Comparison of ENCODE assay signal across 41 cellular contexts in the genomic region with DNA sequence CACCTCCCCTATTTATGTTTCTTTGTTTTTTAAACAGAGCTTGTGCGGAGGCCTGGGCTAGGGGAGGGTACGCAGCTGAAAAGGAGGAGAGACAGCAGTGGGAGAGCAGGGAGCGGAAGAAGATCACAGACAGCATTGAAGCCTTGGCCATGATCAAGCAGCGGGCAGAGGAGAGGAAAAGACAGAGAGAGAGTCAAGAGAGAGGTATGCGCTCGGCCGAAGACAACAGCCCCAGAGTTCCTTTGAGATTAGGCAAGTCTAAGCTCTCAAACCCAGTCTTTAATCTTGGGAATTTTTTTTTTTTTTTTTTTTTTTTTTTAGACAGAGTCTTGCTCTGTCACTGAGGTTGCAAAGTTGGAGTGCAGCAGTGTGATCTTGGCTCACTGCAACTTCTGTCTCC. TPM values are rescaled to one million over a fixed set of nuclear protein-coding genes. Genes with fewer than 3 reads are reported as not detected.
"Had no signal": no experiment of that assay in that cellular context is flagged by ENCODE, and none has a peak within 500 bp of the region (broad histone marks: within the 10 kb centered on the region; RNA-seq: fewer than 3 reads in every experiment).

No MANE protein-coding gene starts in this region.

- H3K4me1 Mint-ChIP-seq: activated CD4-positive, alpha-beta T cell treated with anti-CD3 and anti-CD28 coated beads for 36 hours; activated CD4-positive, alpha-beta T cell treated with anti-CD3 and anti-CD28 coated beads, Interleukin-2, amount 10 ng/mL, durations not matched to agents 24 days and 14 days; activated naive CD4-positive, alpha-beta T cell treated with anti-CD3 and anti-CD28 coated beads, Interleukin-2, amount 10 ng/mL, durations not matched to agents 7 days and 5 days; activated naive CD8-positive, alpha-beta T cell treated with anti-CD3 and anti-CD28 coated beads, Interleukin-2, amount 10 ng/mL, durations not matched to agents 7 days and 5 days had no signal

- DNase-seq: activated CD4-positive, alpha-beta memory T cell treated with anti-CD3 and anti-CD28 coated beads for 36 hours; activated CD4-positive, alpha-beta T cell treated with anti-CD3 and anti-CD28 coated beads for 36 hours; activated CD4-positive, alpha-beta T cell treated with anti-CD3 and anti-CD28 coated beads, Interleukin-2, amount 10 ng/mL, durations not matched to agents 24 days and 14 days; activated CD4-positive, CD25-positive, alpha-beta regulatory T cell; activated CD4-positive, CD25-positive, alpha-beta regulatory T cell treated with anti-CD3 and anti-CD28 coated beads, Interleukin-2, amount 50 U/mL, for 72 hours; activated CD8-positive, alpha-beta memory T cell treated with anti-CD3 and anti-CD28 coated beads, Interleukin-2, amount 10 ng/mL, durations not matched to agents 7 days and 5 days; activated CD8-positive, alpha-beta memory T cell treated with anti-CD3 and anti-CD28 coated beads, Interleukin-2, amount 50 U/mL, for 4 hours; activated CD8-positive, alpha-beta T cell treated with anti-CD3 and anti-CD28 coated beads, Interleukin-2, amount 10 ng/mL, durations not matched to agents 7 days and 5 days; activated gamma-delta T cell; activated naive CD4-positive, alpha-beta T cell; activated naive CD4-positive, alpha-beta T cell treated with anti-CD3 and anti-CD28 coated beads, Interleukin-2, amount 10 ng/mL, durations not matched to agents 7 days and 5 days; activated naive CD8-positive, alpha-beta T cell treated with anti-CD3 and anti-CD28 coated beads, Interleukin-2, amount 10 ng/mL, durations not matched to agents 7 days and 5 days; activated T-cell treated with anti-CD3 and anti-CD28 coated beads for 4 hours; activated T-cell treated with anti-CD3 and anti-CD28 coated beads, Interleukin-2, amount 50 U/mL, for 24 hours; activated T-cell treated with anti-CD3 and anti-CD28 coated beads, Interleukin-2, amount 50 U/mL, for 72 hours; amniotic stem cell; anterior cingulate cortex; brain microvascular endothelial cell; caudate nucleus; cortex of kidney; dermis blood vessel endothelial cell; effector CD8-positive, alpha-beta T cell; esophagus squamous epithelium; foreskin melanocyte; heart right ventricle; T-helper 1 cell; T-helper 17 cell; T1000 had no signal

- H3K27ac ChIP-seq: brain microvascular endothelial cell, epithelial cell of prostate, esophagus squamous epithelium, gastroesophageal sphincter, heart right ventricle had no signal

- H3K4me1 ChIP-seq: esophagus squamous epithelium, gastroesophageal sphincter, heart right ventricle had no signal

- H3K4me3 Mint-ChIP-seq: activated CD4-positive, alpha-beta memory T cell treated with anti-CD3 and anti-CD28 coated beads for 36 hours; activated CD4-positive, alpha-beta T cell treated with anti-CD3 and anti-CD28 coated beads for 36 hours; activated CD4-positive, alpha-beta T cell treated with anti-CD3 and anti-CD28 coated beads, Interleukin-2, amount 10 ng/mL, durations not matched to agents 24 days and 14 days; activated CD8-positive, alpha-beta memory T cell treated with anti-CD3 and anti-CD28 coated beads, Interleukin-2, amount 10 ng/mL, durations not matched to agents 7 days and 5 days; activated CD8-positive, alpha-beta T cell treated with anti-CD3 and anti-CD28 coated beads, Interleukin-2, amount 10 ng/mL, durations not matched to agents 7 days and 5 days; activated naive CD4-positive, alpha-beta T cell treated with anti-CD3 and anti-CD28 coated beads, Interleukin-2, amount 10 ng/mL, durations not matched to agents 7 days and 5 days; activated naive CD8-positive, alpha-beta T cell treated with anti-CD3 and anti-CD28 coated beads, Interleukin-2, amount 10 ng/mL, durations not matched to agents 7 days and 5 days; activated T-cell treated with anti-CD3 and anti-CD28 coated beads, Interleukin-2, amount 50 U/mL, for 24 hours; activated T-cell treated with anti-CD3 and anti-CD28 coated beads, Interleukin-2, amount 50 U/mL, for 72 hours; T-helper 17 cell; T-helper 2 cell treated with Interferon-gamma antibody and Interleukin-4, amounts not matched to agents 5 μg/mL and 100 μg/mL, for 36 hours had no signal

- H3K36me3 Mint-ChIP-seq: activated CD4-positive, alpha-beta memory T cell treated with anti-CD3 and anti-CD28 coated beads for 36 hours; activated CD8-positive, alpha-beta memory T cell treated with anti-CD3 and anti-CD28 coated beads, Interleukin-2, amount 10 ng/mL, durations not matched to agents 7 days and 5 days; activated naive CD4-positive, alpha-beta T cell treated with anti-CD3 and anti-CD28 coated beads, Interleukin-2, amount 10 ng/mL, durations not matched to agents 7 days and 5 days; activated naive CD4-positive, alpha-beta T cell treated with anti-CD3 and anti-CD28 coated beads, Interleukin-2, amount 50 U/mL, for 72 hours; activated naive CD8-positive, alpha-beta T cell treated with anti-CD3 and anti-CD28 coated beads, Interleukin-2, amount 10 ng/mL, durations not matched to agents 7 days and 5 days had no signal

- H3K27ac Mint-ChIP-seq: activated CD4-positive, alpha-beta memory T cell treated with anti-CD3 and anti-CD28 coated beads for 36 hours; activated CD4-positive, alpha-beta T cell treated with anti-CD3 and anti-CD28 coated beads for 36 hours; activated CD4-positive, alpha-beta T cell treated with anti-CD3 and anti-CD28 coated beads, Interleukin-2, amount 10 ng/mL, durations not matched to agents 24 days and 14 days; activated CD8-positive, alpha-beta memory T cell treated with anti-CD3 and anti-CD28 coated beads, Interleukin-2, amount 10 ng/mL, durations not matched to agents 7 days and 5 days; activated CD8-positive, alpha-beta T cell treated with anti-CD3 and anti-CD28 coated beads, Interleukin-2, amount 10 ng/mL, durations not matched to agents 7 days and 5 days; activated naive CD4-positive, alpha-beta T cell treated with anti-CD3 and anti-CD28 coated beads, Interleukin-2, amount 10 ng/mL, durations not matched to agents 7 days and 5 days; activated naive CD4-positive, alpha-beta T cell treated with anti-CD3 and anti-CD28 coated beads, Interleukin-2, amount 50 U/mL, for 72 hours; activated naive CD8-positive, alpha-beta T cell treated with anti-CD3 and anti-CD28 coated beads, Interleukin-2, amount 10 ng/mL, durations not matched to agents 7 days and 5 days; activated T-cell treated with anti-CD3 and anti-CD28 coated beads, Interleukin-2, amount 50 U/mL, for 24 hours; activated T-cell treated with anti-CD3 and anti-CD28 coated beads, Interleukin-2, amount 50 U/mL, for 72 hours; T-helper 17 cell; T-helper 2 cell treated with Interferon-gamma antibody and Interleukin-4, amounts not matched to agents 5 μg/mL and 100 μg/mL, for 36 hours had no signal

- FAIRE-seq: astrocyte, bronchial epithelial cell, colon, endometrium, endothelial cell of umbilical vein had no signal

- ATAC-seq: activated CD4-positive, alpha-beta T cell treated with anti-CD3 and anti-CD28 coated beads for 36 hours; activated CD8-positive, alpha-beta memory T cell treated with anti-CD3 and anti-CD28 coated beads, Interleukin-2, amount 10 ng/mL, durations not matched to agents 7 days and 5 days; activated CD8-positive, alpha-beta T cell treated with anti-CD3 and anti-CD28 coated beads, Interleukin-2, amount 10 ng/mL, durations not matched to agents 7 days and 5 days; activated naive CD4-positive, alpha-beta T cell treated with anti-CD3 and anti-CD28 coated beads, Interleukin-2, amount 50 U/mL, for 72 hours; gastroesophageal sphincter; heart right ventricle; T-helper 17 cell had no signal

- H3K9me3 ChIP-seq: esophagus squamous epithelium, gastroesophageal sphincter, heart right ventricle had no signal

- H3K4me3 ChIP-seq: esophagus squamous epithelium, gastroesophageal sphincter, heart right ventricle had no signal

- H3K9me3 Mint-ChIP-seq: activated CD4-positive, alpha-beta memory T cell treated with anti-CD3 and anti-CD28 coated beads for 36 hours; activated CD4-positive, alpha-beta T cell treated with anti-CD3 and anti-CD28 coated beads, Interleukin-2, amount 10 ng/mL, durations not matched to agents 24 days and 14 days; activated naive CD4-positive, alpha-beta T cell treated with anti-CD3 and anti-CD28 coated beads, Interleukin-2, amount 10 ng/mL, durations not matched to agents 7 days and 5 days; activated naive CD4-positive, alpha-beta T cell treated with anti-CD3 and anti-CD28 coated beads, Interleukin-2, amount 50 U/mL, for 72 hours; activated naive CD8-positive, alpha-beta T cell treated with anti-CD3 and anti-CD28 coated beads, Interleukin-2, amount 10 ng/mL, durations not matched to agents 7 days and 5 days; activated T-cell treated with anti-CD3 and anti-CD28 coated beads, Interleukin-2, amount 50 U/mL, for 24 hours; activated T-cell treated with anti-CD3 and anti-CD28 coated beads, Interleukin-2, amount 50 U/mL, for 72 hours; T-helper 2 cell treated with Interferon-gamma antibody and Interleukin-4, amounts not matched to agents 5 μg/mL and 100 μg/mL, for 36 hours had no signal

- H3K36me3 ChIP-seq: brain microvascular endothelial cell, esophagus squamous epithelium, gastroesophageal sphincter, heart right ventricle had no signal

RNA-seq across cellular contexts. Expression of a gene that starts 20.6 kb away (rescaled TPM):
- total RNA-seq: activated CD4-positive, alpha-beta memory T cell treated with anti-CD3 and anti-CD28 coated beads for 36 hours; activated CD4-positive, alpha-beta T cell treated with anti-CD3 and anti-CD28 coated beads, Interleukin-2, amount 10 ng/mL, durations not matched to agents 24 days and 14 days; activated CD8-positive, alpha-beta memory T cell treated with anti-CD3 and anti-CD28 coated beads, Interleukin-2, amount 10 ng/mL, durations not matched to agents 7 days and 5 days; activated CD8-positive, alpha-beta T cell treated with anti-CD3 and anti-CD28 coated beads, Interleukin-2, amount 10 ng/mL, durations not matched to agents 7 days and 5 days; activated naive CD4-positive, alpha-beta T cell treated with anti-CD3 and anti-CD28 coated beads, Interleukin-2, amount 50 U/mL, for 72 hours; activated naive CD8-positive, alpha-beta T cell treated with anti-CD3 and anti-CD28 coated beads, Interleukin-2, amount 10 ng/mL, durations not matched to agents 7 days and 5 days; bronchial epithelial cell; chondrocyte; endothelial cell of umbilical vein; fibroblast of lung; fibroblast of villous mesenchyme; glomerular endothelial cell; T-helper 17 cell had no signal
- polyA plus RNA-seq: fibroblast of lung had no signal

RNA-seq across cellular contexts. Expression of a gene that starts 25.2 kb away (rescaled TPM):
- total RNA-seq: activated CD4-positive, alpha-beta T cell treated with anti-CD3 and anti-CD28 coated beads, Interleukin-2, amount 10 ng/mL, durations not matched to agents 24 days and 14 days; activated CD8-positive, alpha-beta memory T cell treated with anti-CD3 and anti-CD28 coated beads, Interleukin-2, amount 10 ng/mL, durations not matched to agents 7 days and 5 days; activated naive CD8-positive, alpha-beta T cell treated with anti-CD3 and anti-CD28 coated beads, Interleukin-2, amount 10 ng/mL, durations not matched to agents 7 days and 5 days; astrocyte; bronchial epithelial cell; chondrocyte; dermis blood vessel endothelial cell; endothelial cell of umbilical vein; fibroblast of lung; fibroblast of villous mesenchyme; T-helper 17 cell had no signal
- polyA plus RNA-seq: fibroblast of lung had no signal
